Comparison of ENCODE assay signal across 8 cellular contexts in the genomic region with DNA sequence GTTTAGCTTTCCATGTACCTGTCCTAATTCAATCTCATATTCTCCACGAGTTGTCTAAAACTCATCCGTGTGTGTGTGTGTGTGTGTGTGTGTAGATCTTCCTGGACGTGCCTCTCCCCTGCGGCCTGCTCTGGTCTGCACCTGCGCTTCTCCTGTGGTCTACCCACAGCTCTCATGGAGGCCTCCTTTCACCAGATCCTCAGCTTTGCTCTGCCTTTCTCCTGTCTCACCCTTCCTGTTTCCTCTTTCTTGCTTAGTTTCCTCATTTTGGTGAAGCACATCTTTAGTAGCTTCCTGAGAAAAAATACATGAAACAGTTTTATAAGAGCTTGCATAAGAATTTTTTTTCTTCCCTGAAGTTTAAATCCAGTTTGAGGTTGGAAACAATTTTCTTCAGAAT. TPM values are rescaled to one million over a fixed set of nuclear protein-coding genes. Genes with fewer than 3 reads are reported as not detected.
DNase-seq lines count a peak whose midpoint lies in the region; ATAC-seq and TF ChIP-seq lines count a peak whose summit lies in the region.

No MANE protein-coding gene starts in this region.

- TF ChIP-seq CTCF in GM12865 (IDR thresholded peaks at IDR 0.05; ENCODE audit: insufficient read depth, low read depth, low read length, missing control alignments) (no peak), sigmoid colon (IDR thresholded peaks at IDR 0.05) (no peak), osteoblast (IDR thresholded peaks at IDR 0.05; ENCODE audit: extremely low read depth, low read depth, low read length) (no peak)

- H3K27me3 Mint-ChIP-seq in activated CD4-positive, alpha-beta T cell treated with anti-CD3 and anti-CD28 coated beads, Interleukin-2, amount 10 ng/mL, durations not matched to agents 7 days and 5 days = no peaks in the 10 kb centered on the region

- H3K4me3 Mint-ChIP-seq in activated CD4-positive, alpha-beta T cell treated with anti-CD3 and anti-CD28 coated beads, Interleukin-2, amount 10 ng/mL, durations not matched to agents 7 days and 5 days = peak overlapping the region; percentile 21

- H3K9me3 ChIP-seq in sigmoid colon (no peaks in the 10 kb centered on the region), osteoblast (ENCODE audit: low read depth, low read length) (no peaks in the 10 kb centered on the region)

- H3K27ac ChIP-seq in sigmoid colon (no peak overlapping the region), osteoblast (ENCODE audit: low read depth, low read length) (no peak overlapping the region)

- no peaks in the 10 kb centered on the region for H3K27me3 ChIP-seq in sigmoid colon
- no peaks in the 10 kb centered on the region for H3K27me3 ChIP-seq in osteoblast (ENCODE audit: insufficient read depth, low read length)

- H3K4me1 ChIP-seq in sigmoid colon (peaks cover 0 to 13% (median 8%) of the 10 kb centered on the region in 4 donors), osteoblast (ENCODE audit: insufficient read depth, low read length) (no peaks in the 10 kb centered on the region)

- no peak overlapping the region for H2AFZ ChIP-seq in osteoblast (ENCODE audit: low read length)

- peaks cover 18% of the 10 kb centered on the region for H3K36me3 Mint-ChIP-seq in activated CD4-positive, alpha-beta T cell treated with anti-CD3 and anti-CD28 coated beads, Interleukin-2, amount 10 ng/mL, durations not matched to agents 7 days and 5 days (ENCODE audit: low read depth)

- H4K20me1 ChIP-seq in osteoblast (ENCODE audit: insufficient read depth, low read length) = no peaks in the 10 kb centered on the region

- 41 to 66% methylated on average over 5 of the region's 5 CpGs for WGBS in sigmoid colon, 2 donors

- H3K4me2 ChIP-seq in osteoblast (ENCODE audit: insufficient read depth, low read length) = no peak overlapping the region

- H3K4me3 ChIP-seq in GM12865 (ENCODE audit: low read depth, low read length) = no peak overlapping the region
- no peak overlapping the region for H3K4me3 ChIP-seq in sigmoid colon
- no peak overlapping the region for H3K4me3 ChIP-seq in osteoblast (ENCODE audit: insufficient read depth, low read length)

- H3K79me2 ChIP-seq in osteoblast (ENCODE audit: insufficient read depth, low read length) = peaks cover 11% of the 10 kb centered on the region

- H3K27ac Mint-ChIP-seq in activated CD4-positive, alpha-beta T cell treated with anti-CD3 and anti-CD28 coated beads, Interleukin-2, amount 10 ng/mL, durations not matched to agents 7 days and 5 days = peak overlapping the region; percentile 74

- POLR2A ChIA-PET in activated CD4-positive, alpha-beta T cell treated with anti-CD3 and anti-CD28 coated beads, Interleukin-2, amount 10 ng/mL, durations not matched to agents 7 days and 5 days (lab: Charles Lee) = interaction anchor here (0.6 to 1.9 kb wide), 3 partner anchors 19 to 119 kb away, joined by 3 to 5 read pairs (median 4); a partner anchor contains a TSS

- TF ChIP-seq POLR2A in sigmoid colon (IDR thresholded peaks at IDR 0.05) = no peak

- H3K36me3 ChIP-seq in sigmoid colon = no peaks in the 10 kb centered on the region
- no peaks in the 10 kb centered on the region for H3K36me3 ChIP-seq in osteoblast (ENCODE audit: insufficient read depth, low read length)

- peak; percentile 95 for ATAC-seq in GM21390 (IDR thresholded peaks at IDR 0.05; ENCODE audit: unreplicated experiment)
- peak; percentile 92 for ATAC-seq in HG03565 (IDR thresholded peaks at IDR 0.05; ENCODE audit: unreplicated experiment)

- CTCF ChIA-PET in activated CD4-positive, alpha-beta T cell treated with anti-CD3 and anti-CD28 coated beads, Interleukin-2, amount 10 ng/mL, durations not matched to agents 7 days and 5 days (lab: Charles Lee) = interaction anchor here (0.7 kb wide), 1 partner anchor 9 kb away, joined by 3 read pairs; no protein-coding TSS in a partner anchor

- TF ChIP-seq EP300 in sigmoid colon (IDR thresholded peaks at IDR 0.05) = no peak

- intact Hi-C loops in sigmoid colon (cut with DNase I) = no loop called here

- DNase-seq in GM12865 (ENCODE audit: low read depth) = peak; percentile 89
- peak; percentile 56 for DNase-seq in activated CD4-positive, alpha-beta T cell treated with anti-CD3 and anti-CD28 coated beads, Interleukin-2, amount 10 ng/mL, durations not matched to agents 7 days and 5 days
- no peak for DNase-seq in sigmoid colon
- DNase-seq in effector CD4-positive, alpha-beta T cell = no peak
- no peak for DNase-seq in osteoblast (ENCODE audit: insufficient read length, low spot score, missing footprints)
- DNase-seq in NCI-H1436 (lab: John Stamatoyannopoulos, UW) = no peak

- peaks cover 7% of the 10 kb centered on the region for H3K9me3 Mint-ChIP-seq in activated CD4-positive, alpha-beta T cell treated with anti-CD3 and anti-CD28 coated beads, Interleukin-2, amount 10 ng/mL, durations not matched to agents 7 days and 5 days

- H3K4me1 Mint-ChIP-seq in activated CD4-positive, alpha-beta T cell treated with anti-CD3 and anti-CD28 coated beads, Interleukin-2, amount 10 ng/mL, durations not matched to agents 7 days and 5 days = peaks cover 28% of the 10 kb centered on the region

RNA-seq across cellular contexts. Expression of a gene that starts 18.1 kb away (rescaled TPM):
- 1 to 10 TPM; 9.2 to 9.5 TPM for total RNA-seq in activated CD4-positive, alpha-beta T cell treated with anti-CD3 and anti-CD28 coated beads, Interleukin-2, amount 10 ng/mL, durations not matched to agents 7 days and 5 days
- total RNA-seq in sigmoid colon = 1 to 10 TPM; 2.0 to 4.2 (median 2.5) TPM
- 1 to 10 TPM; 1.2 to 2.5 (median 2.3) TPM for polyA plus RNA-seq in sigmoid colon
- 4.0 and 4.7 TPM in 2 replicates for total RNA-seq in osteoblast

RNA-seq across cellular contexts. Expression of a gene that starts 19.2 kb away (rescaled TPM):
- total RNA-seq in activated CD4-positive, alpha-beta T cell treated with anti-CD3 and anti-CD28 coated beads, Interleukin-2, amount 10 ng/mL, durations not matched to agents 7 days and 5 days = 1 to 10 TPM; 9.1 to 9.4 TPM
- total RNA-seq in sigmoid colon (10 to 100 TPM; 19.1 to 26.0 (median 22.2) TPM), osteoblast (7.6 and 8.8 TPM in 2 replicates)
- 10 to 100 TPM; 16.2 to 29.8 (median 19.1) TPM for polyA plus RNA-seq in sigmoid colon

Comparison
In these comparisons a context has a peak if more than half of its experiments do, and no peak if none do; other contexts are left out.
1. DNase-seq: peak in GM12865 (single experiment) and activated CD4-positive, alpha-beta T cell treated with anti-CD3 and anti-CD28 coated beads, Interleukin-2, amount 10 ng/mL, durations not matched to agents 7 days and 5 days (single experiment); none in sigmoid colon (single experiment), effector CD4-positive, alpha-beta T cell (single experiment), osteoblast (single experiment) and NCI-H1436 (single experiment).